1 cellular context compared by ENCODE assay signal in genomic region chr17:79811036-79811887, GRCh38.
TF ChIP-seq lines count a peak whose summit lies in the region.

No MANE protein-coding gene starts in this region.

TF ChIP-seq in IMR-90, 13 proteins besides CTCF, POLR2A, EP300 and RAD21:
- TF ChIP-seq SMC3 (IDR thresholded peaks at IDR 0.05; ENCODE audit: low read depth, low read length) = peak; percentile 36; the same call in 1 of the 2 replicates
- peak; percentile 91; the same call in 1 of the 2 replicates for TF ChIP-seq MAZ (IDR thresholded peaks at IDR 0.05; ENCODE audit: borderline replicate concordance, low read depth, low read length)
- TF ChIP-seq CEBPB (IDR thresholded peaks at IDR 0.05; ENCODE audit: low read depth, low read length) = no peak
TF ChIP-seq in IMR-90: peak in this region for 2.
